9 cellular contexts compared by ENCODE assay signal in genomic region chr10:128712661-128713060, GRCh38.
"Had no signal": no experiment of that assay in that cellular context is flagged by ENCODE, and none has a peak within 500 bp of the region (broad histone marks: within the 10 kb centered on the region; RNA-seq: fewer than 3 reads in every experiment).

No MANE protein-coding gene starts in this region.

- DNase-seq: GM23248, GOT3, H7, HFFc6, KBM-7 had no signal

- ATAC-seq: HCT116, HepG2 had no signal

- H3K36me3 ChIP-seq: HAP-1 had no signal

- H3K27ac ChIP-seq: GM23248, HL-60 had no signal

- H3K9me3 ChIP-seq: HAP-1 had no signal

- H3K4me3 ChIP-seq: GM23248, HAP-1 had no signal

- H2AFZ ChIP-seq: GM23248 had no signal

- H3K9ac ChIP-seq: GM23248 had no signal

- H3K4me1 ChIP-seq: HAP-1 had no signal
